Comparison of ENCODE assay signal across 31 cellular contexts in the genomic region with DNA sequence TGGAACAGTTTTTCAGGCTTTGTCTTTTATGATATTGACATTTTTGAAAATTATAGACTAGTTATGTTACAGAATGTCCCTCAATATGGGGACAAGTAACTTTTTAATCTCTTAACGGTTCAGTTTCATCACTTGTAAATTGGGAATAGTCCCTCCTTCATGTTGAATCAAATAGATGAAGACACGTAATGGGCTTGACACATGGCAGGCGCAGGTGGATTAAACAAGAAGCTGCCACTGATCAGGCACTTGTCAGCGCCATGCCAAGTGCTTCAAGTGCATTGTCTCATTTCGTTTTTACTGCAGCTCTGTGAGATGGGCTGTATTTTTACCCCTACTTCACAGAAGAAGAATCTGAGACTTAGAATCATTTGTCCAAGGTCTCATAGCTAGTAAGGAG. TPM values are rescaled to one million over a fixed set of nuclear protein-coding genes. Genes with fewer than 3 reads are reported as not detected.
"Had no signal": no experiment of that assay in that cellular context is flagged by ENCODE, and none has a peak within 500 bp of the region (broad histone marks: within the 10 kb centered on the region; RNA-seq: fewer than 3 reads in every experiment).

No MANE protein-coding gene starts in this region.

- DNase-seq: activated CD4-positive, alpha-beta T cell treated with anti-CD3 and anti-CD28 coated beads for 1 hour; activated CD4-positive, alpha-beta T cell treated with anti-CD3 and anti-CD28 coated beads, Interleukin-2, amount 10 ng/mL, durations not matched to agents 7 days and 5 days; activated CD4-positive, alpha-beta T cell treated with anti-CD3 and anti-CD28 coated beads, Interleukin-2, amount 50 U/mL, for 48 hours; activated CD4-positive, CD25-positive, alpha-beta regulatory T cell; activated CD8-positive, alpha-beta T cell treated with anti-CD3 and anti-CD28 coated beads, Interleukin-2, amount 10 ng/mL, durations not matched to agents 7 days and 5 days; activated gamma-delta T cell; activated naive CD4-positive, alpha-beta T cell treated with Interleukin-2 at 50 U/mL for 16 hours; activated naive CD8-positive, alpha-beta T cell treated with anti-CD3 and anti-CD28 coated beads, Interleukin-2, amount 10 ng/mL, durations not matched to agents 7 days and 5 days; activated T-cell treated with anti-CD3 and anti-CD28 coated beads, Interleukin-2, amount 50 U/mL, for 24 hours; amygdala; MM.1S; MV-4-11; NCI-H1092; NCI-H1694; NCI-H1930; NCI-H2081 treated with DMSO at 0.1 percent for 48 hours; NCI-H2171; NCI-H526; NCI-H748 treated with DMSO at 0.1 percent for 48 hours; NK-92 treated with Interleukin-12 subunit alpha and Interleukin-12 subunit beta, amount 100 ng/mL, for 24 hours; PC-9; SW 1271; T-helper 1 cell; T-helper 2 cell; T-helper 9 cell; WERI-Rb-1 had no signal

- H3K9me3 ChIP-seq: ascending aorta had no signal

- H3K27ac ChIP-seq: ascending aorta, cardiac muscle cell, KMS-11, PC-9, RWPE1, WERI-Rb-1 had no signal

- H3K27me3 ChIP-seq: ascending aorta, cardiac muscle cell had no signal

- H3K4me3 ChIP-seq: ascending aorta, cardiac muscle cell, PC-9 had no signal

- H3K4me1 ChIP-seq: ascending aorta had no signal

- ATAC-seq: activated CD8-positive, alpha-beta T cell treated with anti-CD3 and anti-CD28 coated beads, Interleukin-2, amount 10 ng/mL, durations not matched to agents 7 days and 5 days; Right ventricle myocardium inferior had no signal

- H3K36me3 ChIP-seq: ascending aorta, cardiac muscle cell had no signal

RNA-seq across cellular contexts. Expression of a gene that starts 52.7 kb away (rescaled TPM):
- total RNA-seq: ascending aorta had no signal
